1 cellular context compared by ENCODE assay signal in genomic region chr6:21726676-21727075, GRCh38.
TF ChIP-seq lines count a peak whose summit lies in the region.

No MANE protein-coding gene starts in this region.

TF ChIP-seq in SK-N-SH treated with all-trans-retinoic acid at 6 μM for 48 hours, 23 proteins besides CTCF, POLR2A, EP300 and RAD21 (continued from another document):
- TF ChIP-seq CREB5 (CRISPR knock-in tag; IDR thresholded peaks at IDR 0.05; ENCODE audit: low read depth) = no peak
